5 cellular contexts compared by ENCODE assay signal in genomic region chr19:41939209-41939608, GRCh38. TPM values are rescaled to one million over a fixed set of nuclear protein-coding genes. Genes with fewer than 3 reads are reported as not detected.
"Had no signal": no experiment of that assay in that cellular context is flagged by ENCODE, and none has a peak within 500 bp of the region (broad histone marks: within the 10 kb centered on the region; RNA-seq: fewer than 3 reads in every experiment).

No MANE protein-coding gene starts in this region.

RNA-seq across cellular contexts. Expression of gene ERFL, which starts 11.0 kb away (rescaled TPM):
- total RNA-seq: ascending aorta, LHCN-M2, M059J, RPMI7951, SJCRH30 had no signal
